In genomic region chr12:43982544-43982943, GRCh38 we compare ENCODE assay signal across 32 cellular contexts.
"Had no signal": no experiment of that assay in that cellular context is flagged by ENCODE, and none has a peak within 500 bp of the region (broad histone marks: within the 10 kb centered on the region; RNA-seq: fewer than 3 reads in every experiment).

No MANE protein-coding gene starts in this region.

- H3K4me1 ChIP-seq: ascending aorta, SJCRH30 had no signal

- H3K36me3 ChIP-seq: ascending aorta, cardiac muscle cell, SJCRH30 had no signal

- H3K27ac Mint-ChIP-seq: activated CD4-positive, alpha-beta T cell treated with anti-CD3 and anti-CD28 coated beads, Interleukin-2, amount 10 ng/mL, durations not matched to agents 24 days and 14 days; activated CD8-positive, alpha-beta T cell treated with anti-CD3 and anti-CD28 coated beads for 36 hours; activated naive CD8-positive, alpha-beta T cell treated with anti-CD3 and anti-CD28 coated beads for 36 hours; activated T-cell treated with anti-CD3 and anti-CD28 coated beads, Interleukin-2, amount 50 U/mL, for 72 hours; activated T-helper 17 cell treated with anti-CD3 and anti-CD28 coated beads, Interleukin-2, amount 50 U/mL, for 72 hours; T-helper 1 cell treated with Interleukin-12 subunit alpha and Interleukin-12 subunit beta and Interleukin-4 antibody, amounts not matched to agents 30 μg/mL and 1 μg/mL, for 36 hours; T-helper 2 cell treated with Interferon-gamma antibody and Interleukin-4, amounts not matched to agents 5 μg/mL and 100 μg/mL, for 36 hours had no signal

- H3K27me3 ChIP-seq: ascending aorta, cardiac muscle cell, SJCRH30 had no signal

- DNase-seq: activated CD4-positive, alpha-beta T cell treated with anti-CD3 and anti-CD28 coated beads, Interleukin-2, amount 10 ng/mL, durations not matched to agents 24 days and 14 days; activated CD4-positive, alpha-beta T cell treated with anti-CD3 and anti-CD28 coated beads, Interleukin-2, amount 50 U/mL, for 4 hours; activated CD8-positive, alpha-beta T cell treated with anti-CD3 and anti-CD28 coated beads for 36 hours; activated effector memory CD4-positive, alpha-beta T cell treated with anti-CD3 and anti-CD28 coated beads, Interleukin-2, amount 50 U/mL, for 16 hours; activated naive CD4-positive, alpha-beta T cell; activated naive CD4-positive, alpha-beta T cell treated with anti-CD3 and anti-CD28 coated beads, Interleukin-2, amount 50 U/mL, for 16 hours; activated naive CD8-positive, alpha-beta T cell treated with anti-CD3 and anti-CD28 coated beads for 36 hours; activated T-cell treated with anti-CD3 and anti-CD28 coated beads, Interleukin-2, amount 50 U/mL, for 1 hour; activated T-cell treated with anti-CD3 and anti-CD28 coated beads, Interleukin-2, amount 50 U/mL, for 72 hours; amygdala; NCI-H1092 treated with DMSO at 0.1 percent for 48 hours; NCI-H1417; NCI-H146; NCI-H187; NCI-H2081; NCI-H2171 treated with DMSO at 0.1 percent for 48 hours; NCI-H2227 treated with DMSO at 0.1 percent for 48 hours; NCI-H446; NCI-H510A treated with DMSO at 0.1 percent for 48 hours; NCI-H526 treated with DMSO at 0.1 percent for 48 hours; NCI-H774; SHP77; SJCRH30; SK-N-SH had no signal

- H3K27me3 Mint-ChIP-seq: activated CD4-positive, alpha-beta T cell treated with anti-CD3 and anti-CD28 coated beads, Interleukin-2, amount 10 ng/mL, durations not matched to agents 24 days and 14 days; activated CD8-positive, alpha-beta T cell treated with anti-CD3 and anti-CD28 coated beads for 36 hours; activated naive CD8-positive, alpha-beta T cell treated with anti-CD3 and anti-CD28 coated beads for 36 hours; activated T-helper 17 cell treated with anti-CD3 and anti-CD28 coated beads, Interleukin-2, amount 50 U/mL, for 72 hours; central memory CD8-positive, alpha-beta T cell had no signal

- H3K27ac ChIP-seq: ascending aorta, cardiac muscle cell, KMS-11, SJCRH30 had no signal

- H3K9me3 ChIP-seq: ascending aorta, SJCRH30, SK-N-SH had no signal

- H3K9me3 Mint-ChIP-seq: activated CD4-positive, alpha-beta T cell treated with anti-CD3 and anti-CD28 coated beads, Interleukin-2, amount 10 ng/mL, durations not matched to agents 24 days and 14 days; central memory CD8-positive, alpha-beta T cell; T-helper 1 cell treated with Interleukin-12 subunit alpha and Interleukin-12 subunit beta and Interleukin-4 antibody, amounts not matched to agents 30 μg/mL and 1 μg/mL, for 36 hours; T-helper 2 cell treated with Interferon-gamma antibody and Interleukin-4, amounts not matched to agents 5 μg/mL and 100 μg/mL, for 36 hours had no signal

- H3K4me3 Mint-ChIP-seq: activated CD4-positive, alpha-beta T cell treated with anti-CD3 and anti-CD28 coated beads, Interleukin-2, amount 10 ng/mL, durations not matched to agents 24 days and 14 days; activated CD8-positive, alpha-beta T cell treated with anti-CD3 and anti-CD28 coated beads for 36 hours; activated naive CD8-positive, alpha-beta T cell treated with anti-CD3 and anti-CD28 coated beads for 36 hours; activated T-cell treated with anti-CD3 and anti-CD28 coated beads, Interleukin-2, amount 50 U/mL, for 72 hours; activated T-helper 17 cell treated with anti-CD3 and anti-CD28 coated beads, Interleukin-2, amount 50 U/mL, for 72 hours; central memory CD8-positive, alpha-beta T cell; T-helper 1 cell treated with Interleukin-12 subunit alpha and Interleukin-12 subunit beta and Interleukin-4 antibody, amounts not matched to agents 30 μg/mL and 1 μg/mL, for 36 hours; T-helper 2 cell treated with Interferon-gamma antibody and Interleukin-4, amounts not matched to agents 5 μg/mL and 100 μg/mL, for 36 hours had no signal

- H3K4me1 Mint-ChIP-seq: activated CD4-positive, alpha-beta T cell treated with anti-CD3 and anti-CD28 coated beads, Interleukin-2, amount 10 ng/mL, durations not matched to agents 24 days and 14 days; activated T-helper 17 cell treated with anti-CD3 and anti-CD28 coated beads, Interleukin-2, amount 50 U/mL, for 72 hours; central memory CD8-positive, alpha-beta T cell had no signal

- ATAC-seq: activated CD8-positive, alpha-beta T cell treated with anti-CD3 and anti-CD28 coated beads for 36 hours; activated T-cell treated with anti-CD3 and anti-CD28 coated beads, Interleukin-2, amount 50 U/mL, for 72 hours; activated T-helper 17 cell treated with anti-CD3 and anti-CD28 coated beads, Interleukin-2, amount 50 U/mL, for 72 hours; Panc1 had no signal

- H3K4me3 ChIP-seq: ascending aorta, cardiac muscle cell, SJCRH30 had no signal
